1 cellular context compared by ENCODE assay signal in genomic region chr11:119030329-119031047, GRCh38.
TF ChIP-seq lines count a peak whose summit lies in the region.

TSS of gene SLC37A4 (minus strand) at chr11:119030877.

TF ChIP-seq in HepG2, 621 proteins besides CTCF, POLR2A, EP300 and RAD21 (continued from another document and continues in another):
- no peak for TF ChIP-seq AFF4 (CRISPR knock-in tag; IDR thresholded peaks at IDR 0.05)
- no peak for TF ChIP-seq REL (CRISPR knock-in tag; conservative IDR thresholded peaks at IDR 0.05)
- TF ChIP-seq RAD51 (IDR thresholded peaks at IDR 0.05; ENCODE audit: borderline replicate concordance) = no peak
- TF ChIP-seq ZNF562 (CRISPR knock-in tag; IDR thresholded peaks at IDR 0.05; ENCODE audit: borderline replicate concordance) = no peak
- TF ChIP-seq TRAFD1 (CRISPR knock-in tag; IDR thresholded peaks at IDR 0.05; ENCODE audit: borderline replicate concordance) = no peak; the same call in 1 of the 2 replicates
- no peak for TF ChIP-seq TRIM22 (IDR thresholded peaks at IDR 0.05)
- TF ChIP-seq SMARCC2 (IDR thresholded peaks at IDR 0.05) = no peak
- TF ChIP-seq ZBTB7B (CRISPR knock-in tag; IDR thresholded peaks at IDR 0.05) = peak; percentile 33; the same call in 1 of the 2 replicates
- peak; percentile 81 for TF ChIP-seq ZNF276 (CRISPR knock-in tag; IDR thresholded peaks at IDR 0.05; ENCODE audit: low read depth)
- no peak for TF ChIP-seq MED8 (CRISPR knock-in tag; IDR thresholded peaks at IDR 0.05; ENCODE audit: insufficient replicate concordance)
- TF ChIP-seq SRSF9 (IDR thresholded peaks at IDR 0.05; ENCODE audit: borderline replicate concordance, insufficient read depth, low read depth, low read length, poor library complexity, severe bottlenecking) = no peak
- peak; percentile 85 for TF ChIP-seq TARDBP (CRISPR knock-in tag; IDR thresholded peaks at IDR 0.05)
- TF ChIP-seq REXO4 (CRISPR knock-in tag; IDR thresholded peaks at IDR 0.05; ENCODE audit: borderline replicate concordance) = no peak
- peak; percentile 77; the same call in 1 of the 2 replicates for TF ChIP-seq ZNF792 (CRISPR knock-in tag; IDR thresholded peaks at IDR 0.05)
- TF ChIP-seq RARA (CRISPR knock-in tag; IDR thresholded peaks at IDR 0.05) = peak; percentile 53
- TF ChIP-seq REST (IDR thresholded peaks at IDR 0.05; ENCODE audit: borderline replicate concordance in 1 of 2, low read depth in 1 of 2, low read length in 2 of 2) = no peak
- TF ChIP-seq YEATS2 (CRISPR knock-in tag; IDR thresholded peaks at IDR 0.05; ENCODE audit: borderline replicate concordance) = peak; percentile 91
- TF ChIP-seq, protein P1, sequence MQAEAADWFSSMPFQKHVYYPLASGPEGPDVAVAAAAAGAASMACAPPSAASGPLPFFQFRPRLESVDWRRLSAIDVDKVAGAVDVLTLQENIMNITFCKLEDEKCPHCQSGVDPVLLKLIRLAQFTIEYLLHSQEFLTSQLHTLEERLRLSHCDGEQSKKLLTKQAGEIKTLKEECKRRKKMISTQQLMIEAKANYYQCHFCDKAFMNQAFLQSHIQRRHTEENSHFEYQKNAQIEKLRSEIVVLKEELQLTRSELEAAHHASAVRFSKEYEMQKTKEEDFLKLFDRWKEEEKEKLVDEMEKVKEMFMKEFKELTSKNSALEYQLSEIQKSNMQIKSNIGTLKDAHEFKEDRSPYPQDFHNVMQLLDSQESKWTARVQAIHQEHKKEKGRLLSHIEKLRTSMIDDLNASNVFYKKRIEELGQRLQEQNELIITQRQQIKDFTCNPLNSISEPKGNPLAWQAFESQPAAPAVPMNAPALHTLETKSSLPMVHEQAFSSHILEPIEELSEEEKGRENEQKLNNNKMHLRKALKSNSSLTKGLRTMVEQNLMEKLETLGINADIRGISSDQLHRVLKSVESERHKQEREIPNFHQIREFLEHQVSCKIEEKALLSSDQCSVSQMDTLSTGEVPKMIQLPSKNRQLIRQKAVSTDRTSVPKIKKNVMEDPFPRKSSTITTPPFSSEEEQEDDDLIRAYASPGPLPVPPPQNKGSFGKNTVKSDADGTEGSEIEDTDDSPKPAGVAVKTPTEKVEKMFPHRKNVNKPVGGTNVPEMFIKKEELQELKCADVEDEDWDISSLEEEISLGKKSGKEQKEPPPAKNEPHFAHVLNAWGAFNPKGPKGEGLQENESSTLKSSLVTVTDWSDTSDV (CRISPR knock-in tag; IDR thresholded peaks at IDR 0.05) = no peak
- TF ChIP-seq ZNF337 (CRISPR knock-in tag; IDR thresholded peaks at IDR 0.05; ENCODE audit: borderline replicate concordance, low read depth) = no peak
- TF ChIP-seq NR3C1 (CRISPR knock-in tag; IDR thresholded peaks at IDR 0.05) = no peak
- peak; percentile 97 for TF ChIP-seq KLF9 (CRISPR knock-in tag; IDR thresholded peaks at IDR 0.05; ENCODE audit: low read depth)
- TF ChIP-seq, protein P2, sequence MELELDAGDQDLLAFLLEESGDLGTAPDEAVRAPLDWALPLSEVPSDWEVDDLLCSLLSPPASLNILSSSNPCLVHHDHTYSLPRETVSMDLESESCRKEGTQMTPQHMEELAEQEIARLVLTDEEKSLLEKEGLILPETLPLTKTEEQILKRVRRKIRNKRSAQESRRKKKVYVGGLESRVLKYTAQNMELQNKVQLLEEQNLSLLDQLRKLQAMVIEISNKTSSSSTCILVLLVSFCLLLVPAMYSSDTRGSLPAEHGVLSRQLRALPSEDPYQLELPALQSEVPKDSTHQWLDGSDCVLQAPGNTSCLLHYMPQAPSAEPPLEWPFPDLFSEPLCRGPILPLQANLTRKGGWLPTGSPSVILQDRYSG (CRISPR knock-in tag; IDR thresholded peaks at IDR 0.05) = no peak
- no peak; the same call in 1 of the 2 replicates for TF ChIP-seq ZNF563 (CRISPR knock-in tag; IDR thresholded peaks at IDR 0.05)
- no peak for TF ChIP-seq ZNF775 (CRISPR knock-in tag; IDR thresholded peaks at IDR 0.05; ENCODE audit: borderline replicate concordance)
- TF ChIP-seq ZNF672 (CRISPR knock-in tag; IDR thresholded peaks at IDR 0.05) = no peak
- TF ChIP-seq ZNF776 (CRISPR knock-in tag; IDR thresholded peaks at IDR 0.05) = no peak; the same call in 1 of the 2 replicates
- no peak for TF ChIP-seq ZNF558 (CRISPR knock-in tag; IDR thresholded peaks at IDR 0.05; ENCODE audit: borderline replicate concordance)
- TF ChIP-seq ZNF256 (CRISPR knock-in tag; conservative IDR thresholded peaks at IDR 0.05) = no peak
- no peak for TF ChIP-seq ZBTB2 (CRISPR knock-in tag; IDR thresholded peaks at IDR 0.05; ENCODE audit: low read depth)
- TF ChIP-seq, protein P3, sequence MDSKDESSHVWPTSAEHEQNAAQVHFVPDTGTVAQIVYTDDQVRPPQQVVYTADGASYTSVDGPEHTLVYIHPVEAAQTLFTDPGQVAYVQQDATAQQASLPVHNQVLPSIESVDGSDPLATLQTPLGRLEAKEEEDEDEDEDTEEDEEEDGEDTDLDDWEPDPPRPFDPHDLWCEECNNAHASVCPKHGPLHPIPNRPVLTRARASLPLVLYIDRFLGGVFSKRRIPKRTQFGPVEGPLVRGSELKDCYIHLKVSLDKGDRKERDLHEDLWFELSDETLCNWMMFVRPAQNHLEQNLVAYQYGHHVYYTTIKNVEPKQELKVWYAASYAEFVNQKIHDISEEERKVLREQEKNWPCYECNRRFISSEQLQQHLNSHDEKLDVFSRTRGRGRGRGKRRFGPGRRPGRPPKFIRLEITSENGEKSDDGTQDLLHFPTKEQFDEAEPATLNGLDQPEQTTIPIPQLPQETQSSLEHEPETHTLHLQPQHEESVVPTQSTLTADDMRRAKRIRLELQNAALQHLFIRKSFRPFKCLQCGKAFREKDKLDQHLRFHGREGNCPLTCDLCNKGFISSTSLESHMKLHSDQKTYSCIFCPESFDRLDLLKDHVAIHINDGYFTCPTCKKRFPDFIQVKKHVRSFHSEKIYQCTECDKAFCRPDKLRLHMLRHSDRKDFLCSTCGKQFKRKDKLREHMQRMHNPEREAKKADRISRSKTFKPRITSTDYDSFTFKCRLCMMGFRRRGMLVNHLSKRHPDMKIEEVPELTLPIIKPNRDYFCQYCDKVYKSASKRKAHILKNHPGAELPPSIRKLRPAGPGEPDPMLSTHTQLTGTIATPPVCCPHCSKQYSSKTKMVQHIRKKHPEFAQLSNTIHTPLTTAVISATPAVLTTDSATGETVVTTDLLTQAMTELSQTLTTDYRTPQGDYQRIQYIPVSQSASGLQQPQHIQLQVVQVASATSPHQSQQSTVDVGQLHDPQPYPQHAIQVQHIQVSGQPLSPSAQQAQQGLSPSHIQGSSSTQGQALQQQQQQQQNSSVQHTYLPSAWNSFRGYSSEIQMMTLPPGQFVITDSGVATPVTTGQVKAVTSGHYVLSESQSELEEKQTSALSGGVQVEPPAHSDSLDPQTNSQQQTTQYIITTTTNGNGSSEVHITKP (CRISPR knock-in tag; IDR thresholded peaks at IDR 0.05; ENCODE audit: low read depth) = peak; percentile 61
- no peak for TF ChIP-seq ASH2L (IDR thresholded peaks at IDR 0.05; ENCODE audit: insufficient read length, low read depth, low read length)
- TF ChIP-seq ZNF577 (CRISPR knock-in tag; IDR thresholded peaks at IDR 0.05; ENCODE audit: borderline replicate concordance, low read depth) = no peak
- no peak for TF ChIP-seq NONO (IDR thresholded peaks at IDR 0.05)
- peak; percentile 78 for TF ChIP-seq NONO (CRISPR knock-in tag; conservative IDR thresholded peaks at IDR 0.05)
- TF ChIP-seq PTBP1 (IDR thresholded peaks at IDR 0.05; ENCODE audit: low read depth, low read length, poor library complexity, severe bottlenecking) = no peak
- TF ChIP-seq POLR2AphosphoS5 (IDR thresholded peaks at IDR 0.05; ENCODE audit: low read depth, low read length) = peak; percentile 84
